In genomic region chr2:144628566-144628965, GRCh38 we compare ENCODE assay signal across 1 cellular context.
TF ChIP-seq lines count a peak whose summit lies in the region.

No MANE protein-coding gene starts in this region.

TF ChIP-seq in GM23338, 12 proteins besides CTCF, POLR2A, EP300 and RAD21 (continued from another document):
- TF ChIP-seq, protein P1, sequence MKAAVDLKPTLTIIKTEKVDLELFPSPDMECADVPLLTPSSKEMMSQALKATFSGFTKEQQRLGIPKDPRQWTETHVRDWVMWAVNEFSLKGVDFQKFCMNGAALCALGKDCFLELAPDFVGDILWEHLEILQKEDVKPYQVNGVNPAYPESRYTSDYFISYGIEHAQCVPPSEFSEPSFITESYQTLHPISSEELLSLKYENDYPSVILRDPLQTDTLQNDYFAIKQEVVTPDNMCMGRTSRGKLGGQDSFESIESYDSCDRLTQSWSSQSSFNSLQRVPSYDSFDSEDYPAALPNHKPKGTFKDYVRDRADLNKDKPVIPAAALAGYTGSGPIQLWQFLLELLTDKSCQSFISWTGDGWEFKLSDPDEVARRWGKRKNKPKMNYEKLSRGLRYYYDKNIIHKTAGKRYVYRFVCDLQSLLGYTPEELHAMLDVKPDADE (IDR thresholded peaks at IDR 0.05) = no peak
- TF ChIP-seq ZNF331 (CRISPR knock-in tag; IDR thresholded peaks at IDR 0.05; ENCODE audit: low read depth) (no peak), CREB1 (CRISPR knock-in tag; IDR thresholded peaks at IDR 0.05; ENCODE audit: low read depth) (no peak)
TF ChIP-seq in GM23338: peak in this region for 0.
